Comparison of ENCODE assay signal across 8 cellular contexts in genomic region chr1:110211503-110212164, GRCh38. TPM values are rescaled to one million over a fixed set of nuclear protein-coding genes. Genes with fewer than 3 reads are reported as not detected.
DNase-seq lines count a peak whose midpoint lies in the region; ATAC-seq, FAIRE-seq and TF ChIP-seq lines count a peak whose summit lies in the region.

No MANE protein-coding gene starts in this region.

- intact Hi-C loops in psoas muscle (cut with DNase I) = no loop called here

- H3K4me3 ChIP-seq in epithelial cell of esophagus (ENCODE audit: low read length) = peak overlapping the region; percentile 46
- peak overlapping the region; percentile 72 for H3K4me3 ChIP-seq in psoas muscle

- peaks cover 0 to 18% (median 3%) of the 10 kb centered on the region in 3 donors for H3K27me3 ChIP-seq in psoas muscle (ENCODE audit: insufficient read depth in 3 of 3, low read length in 2 of 3)

- 8 to 11% (median 11%) methylated on average over 68 to 80 of the region's 80 CpGs for WGBS in psoas muscle, 3 donors

- no peak for TF ChIP-seq POLR2A in GM12891 (IDR thresholded peaks at IDR 0.05; ENCODE audit: low read depth, low read length)

- ATAC-seq in psoas muscle (no peak), HG02884 (IDR thresholded peaks at IDR 0.05; ENCODE audit: unreplicated experiment) (no peak), HG03457 (IDR thresholded peaks at IDR 0.05; ENCODE audit: unreplicated experiment) (no peak)

- H3K27ac ChIP-seq in psoas muscle = no peak overlapping the region

- H3K9me3 ChIP-seq in psoas muscle = no peaks in the 10 kb centered on the region

- H3K36me3 ChIP-seq in psoas muscle (ENCODE audit: insufficient read depth in 1 of 2, low read depth in 1 of 2) = no peaks in the 10 kb centered on the region

- H3K4me1 ChIP-seq in psoas muscle = no peaks in the 10 kb centered on the region

- DNase-seq in GM12891 (ENCODE audit: insufficient read length, low spot score) (no peak), T-helper 2 cell (peak in 4 of 5 experiments; percentile 6 to 56 (median 21)), epithelial cell of esophagus (ENCODE audit: low read depth) (no peak), psoas muscle (no peak), middle frontal gyrus (ENCODE audit: extremely low spot score, low spot score) (no peak), HCEC 1CT (no peak)

- TF ChIP-seq CTCF in epithelial cell of esophagus (IDR thresholded peaks at IDR 0.05; ENCODE audit: insufficient read depth, low read depth, low read length, missing control alignments) = no peak
- no peak for TF ChIP-seq CTCF in psoas muscle (IDR thresholded peaks at IDR 0.05)

- FAIRE-seq in GM12891 (lab: Jason Lieb, UNC) = peak; percentile 57

TF ChIP-seq in GM12891, 5 proteins besides CTCF, POLR2A, EP300 and RAD21:
- TF ChIP-seq SPI1 (IDR thresholded peaks at IDR 0.05; ENCODE audit: low read depth, low read length) (no peak), POLR2AphosphoS5 (IDR thresholded peaks at IDR 0.05; ENCODE audit: low read depth, low read length) (no peak), POU2F2 (IDR thresholded peaks at IDR 0.05; ENCODE audit: low read depth, low read length) (no peak), PAX5 (IDR thresholded peaks at IDR 0.05; ENCODE audit: insufficient read depth, low read length, severe bottlenecking) (no peak), TAF1 (IDR thresholded peaks at IDR 0.05; ENCODE audit: low read depth, low read length) (no peak)

RNA-seq across cellular contexts. Expression of gene KCNC4, which starts 1.5 kb away (rescaled TPM):
- polyA plus RNA-seq in GM12891 (2012; ENCODE audit: low read depth, missing spikeins) = 0.18 TPM
- total RNA-seq in psoas muscle = 10 to 100 TPM in 1 of 4 donors, 1 to 10 TPM in 3; 5.1 to 14.5 (median 5.9) TPM
- polyA plus RNA-seq in psoas muscle = 1 to 10 TPM; 2.4 to 9.2 (median 3.1) TPM

Comparison
In these comparisons a context has a peak if more than half of its experiments do, and no peak if none do; other contexts are left out.
1. DNase-seq: peak in T-helper 2 cell (4 of 5); none in GM12891 (single experiment), epithelial cell of esophagus (single experiment), psoas muscle (0 of 2), middle frontal gyrus (single experiment) and HCEC 1CT (single experiment).